Comparison of ENCODE assay signal across 8 cellular contexts in the genomic region with DNA sequence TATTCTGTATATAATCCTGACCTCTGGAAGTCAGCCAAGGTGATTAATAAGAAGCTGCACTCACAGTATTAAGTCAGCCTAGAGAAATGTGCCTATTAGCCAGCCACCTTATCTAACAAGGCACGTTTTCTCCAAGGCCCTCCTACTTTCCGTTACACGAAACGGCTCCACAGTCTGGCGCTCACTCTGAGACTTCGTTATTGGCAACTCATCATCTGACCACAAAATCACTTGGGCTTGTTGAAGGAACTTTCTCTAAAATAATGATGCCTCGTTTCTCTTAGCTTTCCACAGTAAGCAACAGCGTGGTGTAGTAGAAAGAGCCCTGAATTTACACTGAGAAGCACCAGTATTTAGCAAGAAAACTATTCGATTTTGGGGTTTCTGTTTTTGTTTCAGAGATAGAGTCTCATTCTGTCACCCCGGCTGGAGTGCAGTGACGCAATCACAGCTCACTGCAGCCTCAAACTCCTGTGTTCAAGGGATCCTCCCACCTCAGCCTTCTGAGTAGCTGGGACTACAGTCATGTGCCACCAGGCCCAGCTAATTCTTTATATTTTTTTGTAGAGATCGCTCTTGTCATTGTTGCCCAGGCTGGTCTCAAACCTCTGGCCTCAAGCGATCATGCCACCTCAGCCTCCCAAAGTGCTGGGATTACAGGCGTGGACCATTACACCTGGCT. TPM values are rescaled to one million over a fixed set of nuclear protein-coding genes. Genes with fewer than 3 reads are reported as not detected.
A peak's percentile ranks its signal among the peaks of the same experiment; 100 is the strongest.
DNase-seq lines count a peak whose midpoint lies in the region; ATAC-seq, FAIRE-seq and TF ChIP-seq lines count a peak whose summit lies in the region.

No MANE protein-coding gene starts in this region.

- H2AFZ ChIP-seq in OCI-LY1 (ENCODE audit: low read length) (0 out of 2 replicates have a peak overlapping the region, but pooled peaks have one; percentile 56), astrocyte (ENCODE audit: low read depth, low read length) (no peak overlapping the region), SK-N-SH (ENCODE audit: low read depth) (no peak overlapping the region; the same call in 1 of the 2 replicates)

- no peak overlapping the region for H3K27ac Mint-ChIP-seq in astrocyte (ENCODE audit: unreplicated experiment)

- H3K36me3 ChIP-seq in OCI-LY1 (ENCODE audit: insufficient read depth, low read length) (no peaks in the 10 kb centered on the region), astrocyte (ENCODE audit: insufficient read depth, low read length) (no peaks in the 10 kb centered on the region), SK-N-SH (replicated peaks in 1 of 2; ENCODE audit: control insufficient read depth in 1 of 2, insufficient read depth in 2 of 2, low read length in 1 of 2) (no peaks in the 10 kb centered on the region)

- peak; percentile 31 for ATAC-seq in GM19468 (IDR thresholded peaks at IDR 0.05; ENCODE audit: extremely low read depth, unreplicated experiment)
- no peak for ATAC-seq in GM21447 (IDR thresholded peaks at IDR 0.05; ENCODE audit: unreplicated experiment)
- no peak for ATAC-seq in HG02938 (IDR thresholded peaks at IDR 0.05; ENCODE audit: unreplicated experiment)
- ATAC-seq in HG03442 (IDR thresholded peaks at IDR 0.05; ENCODE audit: unreplicated experiment) = no peak

- H3K27me3 Mint-ChIP-seq in astrocyte (ENCODE audit: low read depth, unreplicated experiment) = peaks cover 22% of the 10 kb centered on the region

- peaks cover 4% of the 10 kb centered on the region for H3K9me3 Mint-ChIP-seq in astrocyte (ENCODE audit: unreplicated experiment)

- H3K36me3 Mint-ChIP-seq in astrocyte (ENCODE audit: low read depth, unreplicated experiment) = no peaks in the 10 kb centered on the region

- peak overlapping the region; percentile 29; the same call in 1 of the 2 replicates for H3K9ac ChIP-seq in OCI-LY1 (ENCODE audit: low read length)
- H3K9ac ChIP-seq in astrocyte (ENCODE audit: low read length) = no peak overlapping the region
- H3K9ac ChIP-seq in SK-N-SH = no peak overlapping the region

- no peak for TF ChIP-seq EP300 in SK-N-SH (IDR thresholded peaks at IDR 0.05; ENCODE audit: borderline replicate concordance in 1 of 2, low read depth in 1 of 2, low read length in 1 of 2)

- FAIRE-seq in astrocyte (lab: Jason Lieb, UNC) = no peak

- H3K4me3 ChIP-seq in OCI-LY1 (ENCODE audit: low read depth, low read length, poor library complexity, severe bottlenecking) (no peak overlapping the region), astrocyte (ENCODE audit: insufficient read depth, low read depth, low read length) (no peak overlapping the region), SK-N-SH (ENCODE audit: low read depth in 2 of 2, low read length in 1 of 2) (no peak overlapping the region)

- peaks cover 12% of the 10 kb centered on the region for H3K4me1 Mint-ChIP-seq in astrocyte (ENCODE audit: low read depth, unreplicated experiment)

- H3K9me2 ChIP-seq in OCI-LY1 (ENCODE audit: low read depth, low read length) = no peaks in the 10 kb centered on the region
- no peaks in the 10 kb centered on the region for H3K9me2 ChIP-seq in SK-N-SH

- CTCF ChIA-PET in SK-N-SH (lab: Yijun Ruan, JAX) = interaction anchor here (0.7 to 1.8 kb wide), 2 partner anchors 21 to 216 kb away, joined by 3 to 8 read pairs; no protein-coding TSS in a partner anchor

- no peak for TF ChIP-seq CTCF in OCI-LY1 (IDR thresholded peaks at IDR 0.05; ENCODE audit: low read length)
- no peak for TF ChIP-seq CTCF in astrocyte (IDR thresholded peaks at IDR 0.05; ENCODE audit: insufficient read depth, low read depth, low read length)
- TF ChIP-seq CTCF in SK-N-SH (IDR thresholded peaks at IDR 0.05) = no peak

- H3F3A ChIP-seq in OCI-LY1 (ENCODE audit: insufficient read depth, low read length) (no peaks in the 10 kb centered on the region), SK-N-SH (replicated peaks; ENCODE audit: insufficient read depth) (no peaks in the 10 kb centered on the region)

- DNase-seq in astrocyte (ENCODE audit: low read depth) (peak; percentile 84), renal cortical epithelial cell (ENCODE audit: low read depth) (peak; percentile 39), SK-N-SH (no peak)

- H3K27ac ChIP-seq in OCI-LY1 (ENCODE audit: low read depth, low read length, poor library complexity, severe bottlenecking) = peak overlapping the region; percentile 66
- no peak overlapping the region for H3K27ac ChIP-seq in astrocyte (ENCODE audit: low read depth, low read length)
- H3K27ac ChIP-seq in SK-N-SH (ENCODE audit: low read depth in 2 of 2, low read length in 1 of 2) = no peak overlapping the region

- no peaks in the 10 kb centered on the region for H3K9me3 ChIP-seq in OCI-LY1 (ENCODE audit: low read length)
- no peaks in the 10 kb centered on the region for H3K9me3 ChIP-seq in astrocyte (ENCODE audit: insufficient read depth, low read depth, low read length)
- no peaks in the 10 kb centered on the region for H3K9me3 ChIP-seq in SK-N-SH

- H3K79me2 ChIP-seq in OCI-LY1 (ENCODE audit: insufficient read depth, low read length) = no peaks in the 10 kb centered on the region
- no peaks in the 10 kb centered on the region for H3K79me2 ChIP-seq in astrocyte (ENCODE audit: insufficient read depth, low read length)
- H3K79me2 ChIP-seq in SK-N-SH (ENCODE audit: insufficient read depth) = no peaks in the 10 kb centered on the region

- no peaks in the 10 kb centered on the region for H4K20me1 ChIP-seq in OCI-LY1 (ENCODE audit: insufficient read depth, low read length)
- no peaks in the 10 kb centered on the region for H4K20me1 ChIP-seq in astrocyte (ENCODE audit: insufficient read depth, low read length)
- no peaks in the 10 kb centered on the region for H4K20me1 ChIP-seq in SK-N-SH (ENCODE audit: insufficient read depth)

- H3K4me2 ChIP-seq in OCI-LY1 (ENCODE audit: low read length) = 0 out of 2 replicates have a peak overlapping the region, but pooled peaks have one; percentile 34
- peak overlapping the region; percentile 44 for H3K4me2 ChIP-seq in astrocyte (ENCODE audit: low read length)
- H3K4me2 ChIP-seq in SK-N-SH = no peak overlapping the region

- H3K4me3 Mint-ChIP-seq in astrocyte (ENCODE audit: unreplicated experiment) = no peak overlapping the region

- POLR2A ChIA-PET in SK-N-SH (lab: Yijun Ruan, JAX) = no interaction called here

- H3K27me3 ChIP-seq in OCI-LY1 (ENCODE audit: insufficient read depth, low read length) (no peaks in the 10 kb centered on the region), astrocyte (ENCODE audit: insufficient read depth, low read length) (no peaks in the 10 kb centered on the region), SK-N-SH (ENCODE audit: insufficient read depth) (no peaks in the 10 kb centered on the region)

- WGBS in SK-N-SH (ENCODE audit: low lambda C conversion rate) = 76% methylated on average over 14 of the region's 14 CpGs

- no peak for TF ChIP-seq RAD21 in SK-N-SH (IDR thresholded peaks at IDR 0.05; ENCODE audit: low read length)

- H3K4me1 ChIP-seq in OCI-LY1 (ENCODE audit: insufficient read depth, low read length, severe bottlenecking) (peaks cover 52% of the 10 kb centered on the region), astrocyte (ENCODE audit: insufficient read depth, low read length) (peaks cover 12% of the 10 kb centered on the region), SK-N-SH (ENCODE audit: control insufficient read depth in 1 of 2, insufficient read depth in 2 of 2, low read depth in 1 of 2, low read length in 1 of 2) (peaks cover 3 to 10% of the 10 kb centered on the region in 2 experiments)

TF ChIP-seq in SK-N-SH, 30 proteins besides CTCF, POLR2A, EP300 and RAD21 (continues in another document):
- TF ChIP-seq FOXM1 (IDR thresholded peaks at IDR 0.05; ENCODE audit: low read depth) (no peak), EZH2phosphoT487 (IDR thresholded peaks at IDR 0.05; ENCODE audit: borderline replicate concordance, low read depth) (no peak), PBX3 (IDR thresholded peaks at IDR 0.05) (no peak), NFIC (IDR thresholded peaks at IDR 0.05; ENCODE audit: borderline replicate concordance) (no peak), YY1 (IDR thresholded peaks at IDR 0.05; ENCODE audit: low read depth) (no peak), POLR2AphosphoS5 (IDR thresholded peaks at IDR 0.05; ENCODE audit: low read depth, low read length) (no peak), GATA2 (CRISPR knock-in tag; IDR thresholded peaks at IDR 0.05) (no peak)
- TF ChIP-seq, protein P1, sequence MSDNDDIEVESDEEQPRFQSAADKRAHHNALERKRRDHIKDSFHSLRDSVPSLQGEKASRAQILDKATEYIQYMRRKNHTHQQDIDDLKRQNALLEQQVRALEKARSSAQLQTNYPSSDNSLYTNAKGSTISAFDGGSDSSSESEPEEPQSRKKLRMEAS (IDR thresholded peaks at IDR 0.05; ENCODE audit: low read depth) = no peak
- TF ChIP-seq, protein P2, sequence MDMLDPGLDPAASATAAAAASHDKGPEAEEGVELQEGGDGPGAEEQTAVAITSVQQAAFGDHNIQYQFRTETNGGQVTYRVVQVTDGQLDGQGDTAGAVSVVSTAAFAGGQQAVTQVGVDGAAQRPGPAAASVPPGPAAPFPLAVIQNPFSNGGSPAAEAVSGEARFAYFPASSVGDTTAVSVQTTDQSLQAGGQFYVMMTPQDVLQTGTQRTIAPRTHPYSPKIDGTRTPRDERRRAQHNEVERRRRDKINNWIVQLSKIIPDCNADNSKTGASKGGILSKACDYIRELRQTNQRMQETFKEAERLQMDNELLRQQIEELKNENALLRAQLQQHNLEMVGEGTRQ (IDR thresholded peaks at IDR 0.05; ENCODE audit: borderline replicate concordance, low read depth, low read length) = no peak

RNA-seq across cellular contexts. Expression of gene SLC14A1, which starts 53.6 kb away (rescaled TPM):
- not detected in 2 replicates for total RNA-seq in astrocyte
- total RNA-seq in renal cortical epithelial cell = 0.15 and 0.17 TPM in 2 replicates
- polyA plus RNA-seq in SK-N-SH (2012; rRNA removed) = 2.4 and 4.5 TPM in 2 replicates
- 1.7 and 2.0 TPM in 2 replicates for polyA plus RNA-seq in SK-N-SH (2012; cell fraction: cytosol; rRNA removed)
- polyA plus RNA-seq in SK-N-SH (2012; cell fraction: nucleus; rRNA removed) = 5.2 and 9.4 TPM in 2 replicates

RNA-seq across cellular contexts. Expression of gene SLC14A2, which starts 55.1 kb away (rescaled TPM):
- total RNA-seq in astrocyte (not detected in 2 replicates), renal cortical epithelial cell (0.60 TPM in 1 of 2 replicates, not detected in the other)
- 0.03 TPM in 2 replicates for polyA plus RNA-seq in SK-N-SH (2012; rRNA removed)
- 0.04 and 0.05 TPM in 2 replicates for polyA plus RNA-seq in SK-N-SH (2012; cell fraction: cytosol; rRNA removed)
- 0.06 and 0.07 TPM in 2 replicates for polyA plus RNA-seq in SK-N-SH (2012; cell fraction: nucleus; rRNA removed)
